ENCODE assay signal across 1 cellular context in the genomic region with DNA sequence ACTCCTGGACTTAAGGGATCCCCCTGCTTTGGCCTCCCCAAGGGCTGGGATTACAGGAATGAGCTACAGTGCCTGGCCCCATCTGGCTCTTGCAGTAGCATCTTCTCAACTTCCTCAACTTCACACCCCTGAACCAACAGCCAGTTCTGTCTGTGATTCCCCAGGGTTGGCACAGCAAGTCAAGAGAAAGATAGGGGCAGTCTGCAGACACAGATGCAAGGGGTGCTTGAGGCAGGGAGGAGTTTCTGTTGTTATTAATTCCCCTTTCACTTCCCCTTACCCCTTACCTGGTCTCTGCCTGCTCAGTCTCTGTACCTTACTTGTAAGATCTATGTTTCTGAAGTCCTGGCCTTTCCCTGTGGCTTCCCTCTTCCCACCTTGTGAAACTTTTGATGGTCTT.
TF ChIP-seq lines count a peak whose summit lies in the region.

No MANE protein-coding gene starts in this region.

TF ChIP-seq in HepG2, 621 proteins besides CTCF, POLR2A, EP300 and RAD21 (continued from another document):
- TF ChIP-seq, protein P1, sequence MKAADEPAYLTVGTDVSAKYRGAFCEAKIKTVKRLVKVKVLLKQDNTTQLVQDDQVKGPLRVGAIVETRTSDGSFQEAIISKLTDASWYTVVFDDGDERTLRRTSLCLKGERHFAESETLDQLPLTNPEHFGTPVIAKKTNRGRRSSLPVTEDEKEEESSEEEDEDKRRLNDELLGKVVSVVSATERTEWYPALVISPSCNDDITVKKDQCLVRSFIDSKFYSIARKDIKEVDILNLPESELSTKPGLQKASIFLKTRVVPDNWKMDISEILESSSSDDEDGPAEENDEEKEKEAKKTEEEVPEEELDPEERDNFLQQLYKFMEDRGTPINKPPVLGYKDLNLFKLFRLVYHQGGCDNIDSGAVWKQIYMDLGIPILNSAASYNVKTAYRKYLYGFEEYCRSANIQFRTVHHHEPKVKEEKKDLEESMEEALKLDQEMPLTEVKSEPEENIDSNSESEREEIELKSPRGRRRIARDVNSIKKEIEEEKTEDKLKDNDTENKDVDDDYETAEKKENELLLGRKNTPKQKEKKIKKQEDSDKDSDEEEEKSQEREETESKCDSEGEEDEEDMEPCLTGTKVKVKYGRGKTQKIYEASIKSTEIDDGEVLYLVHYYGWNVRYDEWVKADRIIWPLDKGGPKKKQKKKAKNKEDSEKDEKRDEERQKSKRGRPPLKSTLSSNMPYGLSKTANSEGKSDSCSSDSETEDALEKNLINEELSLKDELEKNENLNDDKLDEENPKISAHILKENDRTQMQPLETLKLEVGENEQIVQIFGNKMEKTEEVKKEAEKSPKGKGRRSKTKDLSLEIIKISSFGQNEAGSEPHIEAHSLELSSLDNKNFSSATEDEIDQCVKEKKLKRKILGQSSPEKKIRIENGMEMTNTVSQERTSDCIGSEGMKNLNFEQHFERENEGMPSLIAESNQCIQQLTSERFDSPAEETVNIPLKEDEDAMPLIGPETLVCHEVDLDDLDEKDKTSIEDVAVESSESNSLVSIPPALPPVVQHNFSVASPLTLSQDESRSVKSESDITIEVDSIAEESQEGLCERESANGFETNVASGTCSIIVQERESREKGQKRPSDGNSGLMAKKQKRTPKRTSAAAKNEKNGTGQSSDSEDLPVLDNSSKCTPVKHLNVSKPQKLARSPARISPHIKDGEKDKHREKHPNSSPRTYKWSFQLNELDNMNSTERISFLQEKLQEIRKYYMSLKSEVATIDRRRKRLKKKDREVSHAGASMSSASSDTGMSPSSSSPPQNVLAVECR (CRISPR knock-in tag; IDR thresholded peaks at IDR 0.05; ENCODE audit: borderline replicate concordance), result no peak
- no peak for TF ChIP-seq ZFP90 (CRISPR knock-in tag; IDR thresholded peaks at IDR 0.05; ENCODE audit: borderline replicate concordance)
- no peak for TF ChIP-seq JUNB (CRISPR knock-in tag; IDR thresholded peaks at IDR 0.05; ENCODE audit: borderline replicate concordance)
- TF ChIP-seq ZNF512B (CRISPR knock-in tag; IDR thresholded peaks at IDR 0.05; ENCODE audit: borderline replicate concordance), result no peak
- no peak for TF ChIP-seq ZFP36L1 (CRISPR knock-in tag; IDR thresholded peaks at IDR 0.05)
- no peak for TF ChIP-seq ZNF580 (CRISPR knock-in tag; IDR thresholded peaks at IDR 0.05; ENCODE audit: borderline replicate concordance, low read depth)
- no peak for TF ChIP-seq MAFF (IDR thresholded peaks at IDR 0.05; ENCODE audit: low read depth, low read length)
- TF ChIP-seq, protein P2, sequence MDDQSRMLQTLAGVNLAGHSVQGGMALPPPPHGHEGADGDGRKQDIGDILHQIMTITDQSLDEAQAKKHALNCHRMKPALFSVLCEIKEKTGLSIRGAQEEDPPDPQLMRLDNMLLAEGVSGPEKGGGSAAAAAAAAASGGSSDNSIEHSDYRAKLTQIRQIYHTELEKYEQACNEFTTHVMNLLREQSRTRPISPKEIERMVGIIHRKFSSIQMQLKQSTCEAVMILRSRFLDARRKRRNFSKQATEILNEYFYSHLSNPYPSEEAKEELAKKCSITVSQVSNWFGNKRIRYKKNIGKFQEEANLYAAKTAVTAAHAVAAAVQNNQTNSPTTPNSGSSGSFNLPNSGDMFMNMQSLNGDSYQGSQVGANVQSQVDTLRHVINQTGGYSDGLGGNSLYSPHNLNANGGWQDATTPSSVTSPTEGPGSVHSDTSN (CRISPR knock-in tag; IDR thresholded peaks at IDR 0.05; ENCODE audit: borderline replicate concordance), result no peak
- TF ChIP-seq ZNF264 (CRISPR knock-in tag; IDR thresholded peaks at IDR 0.05), result no peak
- TF ChIP-seq ZNF354B (CRISPR knock-in tag; IDR thresholded peaks at IDR 0.05), result no peak
- TF ChIP-seq NFAT5 (CRISPR knock-in tag; IDR thresholded peaks at IDR 0.05), result no peak
